20 cellular contexts compared by ENCODE assay signal in genomic region chr2:195602687-195603086, GRCh38. TPM values are rescaled to one million over a fixed set of nuclear protein-coding genes. Genes with fewer than 3 reads are reported as not detected.
DNase-seq lines count a peak whose midpoint lies in the region; ATAC-seq, FAIRE-seq and TF ChIP-seq lines count a peak whose summit lies in the region.
"Had no signal": no experiment of that assay in that cellular context is flagged by ENCODE, and none has a peak within 500 bp of the region (broad histone marks: within the 10 kb centered on the region; RNA-seq: fewer than 3 reads in every experiment).

No MANE protein-coding gene starts in this region.

- no peak for TF ChIP-seq CTCF in left ventricle myocardium inferior (IDR thresholded peaks at IDR 0.05; ENCODE audit: borderline replicate concordance)
- no peak for TF ChIP-seq CTCF in HepG2 (CRISPR knock-in tag; IDR thresholded peaks at IDR 0.05)
- TF ChIP-seq CTCF in vagina (IDR thresholded peaks at IDR 0.05) = no peak

- TF ChIP-seq EP300 in HepG2 (IDR thresholded peaks at IDR 0.05; ENCODE audit: low read depth in 2 of 2, low read length in 2 of 2) = no peak
- TF ChIP-seq EP300 in HepG2 (CRISPR knock-in tag; IDR thresholded peaks at IDR 0.05; ENCODE audit: borderline replicate concordance) = no peak

- no peak overlapping the region for H3K9ac ChIP-seq in mesendoderm (ENCODE audit: low read length)
- H3K9ac ChIP-seq in HepG2 (ENCODE audit: insufficient read depth, low read depth, low read length) = no peak overlapping the region
- H3K9ac ChIP-seq: KMS-11 had no signal

- TF ChIP-seq POLR2A in erythroblast (IDR thresholded peaks at IDR 0.05; ENCODE audit: low read length) (no peak), HepG2 (IDR thresholded peaks at IDR 0.05; ENCODE audit: insufficient read depth in 1 of 2, low read depth in 2 of 2, low read length in 2 of 2) (no peak), vagina (IDR thresholded peaks at IDR 0.05) (no peak)

- H4K8ac ChIP-seq in mesendoderm (ENCODE audit: low read depth, low read length) = no peak overlapping the region

- H3K18ac ChIP-seq in mesendoderm (ENCODE audit: low read length) = no peak overlapping the region

- no TSS peak for BruUV-seq in HepG2 (replicated peaks; lab: Mats Ljungman, UMichigan)

- no peak overlapping the region for H2BK15ac ChIP-seq in mesendoderm (replicated peaks; ENCODE audit: low read depth)

- in situ Hi-C loops in HepG2 (cut with HindIII; ENCODE audit: extremely low pct_ligation_motif_present, low pct_unique_long_range_greater_than_20kb) = no loop called here

- POLR2A ChIA-PET in HepG2 (lab: Yijun Ruan, JAX) = no interaction called here

- H3K27me3 ChIP-seq in left ventricle myocardium inferior (ENCODE audit: low read depth) = no peaks in the 10 kb centered on the region
- H3K27me3 ChIP-seq in mesendoderm (ENCODE audit: insufficient read depth, low read length, poor library complexity) = no peaks in the 10 kb centered on the region
- H3K27me3 ChIP-seq in SJCRH30 = peaks cover 15% of the 10 kb centered on the region; the same call in 1 of the 2 replicates
- H3K27me3 ChIP-seq in HepG2 (ENCODE audit: control insufficient read depth in 1 of 2, insufficient read depth in 2 of 2, low read length in 2 of 2) = no peaks in the 10 kb centered on the region
- no peaks in the 10 kb centered on the region for H3K27me3 ChIP-seq in vagina

- CTCF ChIA-PET in HepG2 (lab: Yijun Ruan, JAX; ENCODE audit: low intra/inter-chr PET ratio, low total read pairs) = no interaction called here

- TF ChIP-seq RAD21 in HepG2 (CRISPR knock-in tag; IDR thresholded peaks at IDR 0.05) = no peak

- intact Hi-C loops in Right ventricle myocardium inferior (cut with DNase I) = no loop called here
- intact Hi-C loops in left ventricle myocardium inferior (cut with micrococcal nuclease) = no loop called here
- intact Hi-C loops in HepG2 (cut with micrococcal nuclease; ENCODE audit: unreplicated experiment) = no loop called here
- intact Hi-C loops in vagina (cut with DNase I) = no loop called here

- no peaks in the 10 kb centered on the region for H3K27me3 Mint-ChIP-seq in activated T-helper 17 cell treated with anti-CD3 and anti-CD28 coated beads, Interleukin-2, amount 50 U/mL, for 72 hours
- H3K27me3 Mint-ChIP-seq: B cell; CD4-positive, alpha-beta memory T cell had no signal

- H3K27ac ChIP-seq in left ventricle myocardium inferior (replicated peaks) (no peak overlapping the region), mesendoderm (ENCODE audit: low read depth, low read length) (no peak overlapping the region), SJCRH30 (no peak overlapping the region), HepG2 (ENCODE audit: extremely low read length, insufficient read depth, low read length) (no peak overlapping the region), vagina (no peak overlapping the region)
- H3K27ac ChIP-seq: 22Rv1, KMS-11, PC-9 had no signal

- no peak overlapping the region for H2AK5ac ChIP-seq in mesendoderm (ENCODE audit: low read length)

- no CpG with 5 or more reads among the region's 7 CpGs for WGBS in mesendoderm (ENCODE audit: extremely low coverage, insufficient coverage, low lambda C conversion rate)
- 64% methylated on average over 7 of the region's 7 CpGs for WGBS in HepG2 (ENCODE audit: low lambda C conversion rate)

- H3K79me2 ChIP-seq in mesendoderm (ENCODE audit: control insufficient read depth, insufficient read depth, low read length) = no peaks in the 10 kb centered on the region
- no peaks in the 10 kb centered on the region for H3K79me2 ChIP-seq in HepG2 (ENCODE audit: insufficient read depth, low read length)

- H3K9me3 Mint-ChIP-seq in activated T-helper 17 cell treated with anti-CD3 and anti-CD28 coated beads, Interleukin-2, amount 50 U/mL, for 72 hours = no peaks in the 10 kb centered on the region
- H3K9me3 Mint-ChIP-seq: CD4-positive, alpha-beta memory T cell had no signal

- peaks cover 4% of the 10 kb centered on the region for H3K4me1 Mint-ChIP-seq in activated T-helper 17 cell treated with anti-CD3 and anti-CD28 coated beads, Interleukin-2, amount 50 U/mL, for 72 hours

- H4K5ac ChIP-seq in mesendoderm (ENCODE audit: low read length) = no peak overlapping the region

- no peak overlapping the region for H3K4ac ChIP-seq in mesendoderm (ENCODE audit: low read depth, low read length)

- H3K36me3 ChIP-seq in left ventricle myocardium inferior = no peaks in the 10 kb centered on the region
- H3K36me3 ChIP-seq in mesendoderm (ENCODE audit: control insufficient read depth, insufficient read depth, low read length) = no peaks in the 10 kb centered on the region
- H3K36me3 ChIP-seq in SJCRH30 = no peaks in the 10 kb centered on the region
- no peaks in the 10 kb centered on the region for H3K36me3 ChIP-seq in HepG2 (replicated peaks in 1 of 2; ENCODE audit: control insufficient read depth in 1 of 2, insufficient read depth in 2 of 2, low read length in 2 of 2)
- no peaks in the 10 kb centered on the region for H3K36me3 ChIP-seq in vagina
- H3K36me3 ChIP-seq: HAP-1 had no signal

- no peak overlapping the region for H3K23ac ChIP-seq in mesendoderm (ENCODE audit: low read length)

- H3K4me3 Mint-ChIP-seq in activated T-helper 17 cell treated with anti-CD3 and anti-CD28 coated beads, Interleukin-2, amount 50 U/mL, for 72 hours = no peak overlapping the region
- H3K4me3 Mint-ChIP-seq: B cell; CD4-positive, alpha-beta memory T cell had no signal

- no peak overlapping the region for H3K27ac Mint-ChIP-seq in activated T-helper 17 cell treated with anti-CD3 and anti-CD28 coated beads, Interleukin-2, amount 50 U/mL, for 72 hours
- H3K27ac Mint-ChIP-seq: B cell; CD4-positive, alpha-beta memory T cell had no signal

- H3K4me3 ChIP-seq in left ventricle myocardium inferior = no peak overlapping the region
- H3K4me3 ChIP-seq in mesendoderm (ENCODE audit: low read length) = no peak overlapping the region
- H3K4me3 ChIP-seq in SJCRH30 = no peak overlapping the region
- H3K4me3 ChIP-seq in HepG2 (replicated peaks in 1 of 3; ENCODE audit: insufficient read depth in 1 of 3, low read depth in 2 of 3, low read length in 3 of 3) = no peak overlapping the region
- H3K4me3 ChIP-seq in vagina = no peak overlapping the region
- H3K4me3 ChIP-seq: HAP-1, PC-9 had no signal

- DNase-seq in Right ventricle myocardium inferior (ENCODE audit: missing footprints) = no peak
- no peak for DNase-seq in left ventricle myocardium inferior
- DNase-seq in erythroblast (lab: John Stamatoyannopoulos, UW) = peak; percentile 41 to 81
- peak; percentile 47 for DNase-seq in mesendoderm
- no peak for DNase-seq in SJCRH30
- DNase-seq in HepG2 (ENCODE audit: low spot score) = no peak
- DNase-seq in vagina (ENCODE audit: extremely low spot score in 2 of 2) = no peak
- DNase-seq: Calu3; CD4-positive, alpha-beta memory T cell; NCI-H1436; NCI-H2029 treated with DMSO at 0.1 percent for 48 hours; NCI-H2171 treated with DMSO at 0.1 percent for 48 hours; NCI-H774; PC-9 had no signal

- H3K9me3 ChIP-seq in left ventricle myocardium inferior (replicated peaks) (no peaks in the 10 kb centered on the region), SJCRH30 (replicated peaks) (no peaks in the 10 kb centered on the region), HepG2 (ENCODE audit: low read length) (no peaks in the 10 kb centered on the region), vagina (no peaks in the 10 kb centered on the region)
- H3K9me3 ChIP-seq: HAP-1 had no signal

- H2AFZ ChIP-seq in HepG2 (ENCODE audit: low read length) = no peak overlapping the region
- H2AFZ ChIP-seq: PC-9 had no signal

- ATAC-seq in Right ventricle myocardium inferior (peak; percentile 41), HepG2 (no peak)
- no peak for ATAC-seq in activated T-helper 17 cell treated with anti-CD3 and anti-CD28 coated beads, Interleukin-2, amount 50 U/mL, for 72 hours (replicated peaks)

- no peak overlapping the region for H3K56ac ChIP-seq in mesendoderm (ENCODE audit: low read length)

- no peaks in the 10 kb centered on the region for H4K20me1 ChIP-seq in HepG2 (ENCODE audit: insufficient read depth, low read length)

- H2BK120ac ChIP-seq in mesendoderm (ENCODE audit: low read depth, low read length) = no peak overlapping the region

- H3K4me2 ChIP-seq in mesendoderm (ENCODE audit: low read length) (no peak overlapping the region), HepG2 (ENCODE audit: low read depth, low read length) (no peak overlapping the region)
- H3K4me2 ChIP-seq: KMS-11, PC-9 had no signal

- H3K4me1 ChIP-seq in left ventricle myocardium inferior = no peaks in the 10 kb centered on the region
- H3K4me1 ChIP-seq in mesendoderm (ENCODE audit: control insufficient read depth, low read depth, low read length) = no peaks in the 10 kb centered on the region
- H3K4me1 ChIP-seq in SJCRH30 = no peaks in the 10 kb centered on the region
- no peaks in the 10 kb centered on the region for H3K4me1 ChIP-seq in HepG2 (ENCODE audit: insufficient read depth, low read length)
- H3K4me1 ChIP-seq in vagina = peaks cover 8% of the 10 kb centered on the region
- H3K4me1 ChIP-seq: HAP-1 had no signal

- no peak for FAIRE-seq in HepG2 (lab: Jason Lieb, UNC)
- FAIRE-seq: GM19239 had no signal

- no peaks in the 10 kb centered on the region for H3K36me3 Mint-ChIP-seq in activated T-helper 17 cell treated with anti-CD3 and anti-CD28 coated beads, Interleukin-2, amount 50 U/mL, for 72 hours (ENCODE audit: low read depth)
- H3K36me3 Mint-ChIP-seq: CD4-positive, alpha-beta memory T cell had no signal

- H3K79me1 ChIP-seq in mesendoderm (ENCODE audit: low read length) = no peaks in the 10 kb centered on the region

- no peak overlapping the region for H2BK5ac ChIP-seq in mesendoderm (ENCODE audit: low read length)

RNA-seq across cellular contexts. Expression of gene SLC39A10, which starts 54.3 kb away (rescaled TPM):
- total RNA-seq in Right ventricle myocardium inferior (7.1 TPM), left ventricle myocardium inferior (8.6 TPM), HepG2 (2016; rRNA removed; fragmentation: Illumina TruSeq; extraction: Trizol) (7.2 and 13.2 TPM in 2 replicates), vagina (10.6 TPM)
- 39.6 TPM for polyA plus RNA-seq in mesendoderm (2013, experiment 1 of 2)
- polyA plus RNA-seq in mesendoderm (2013, experiment 2 of 2) = 38.8 TPM
- 54.1 and 57.8 TPM in 2 replicates for total RNA-seq in SJCRH30 (2014; rRNA removed; shearing (Covaris generic))
- 2.7 and 4.0 TPM in 2 replicates for total RNA-seq in HepG2 (2016; cell fraction: cytosol; rRNA removed; fragmentation: Illumina TruSeq; extraction: Trizol; ENCODE audit: low read depth)
- 7.2 and 12.7 TPM in 2 replicates for total RNA-seq in HepG2 (2016; cell fraction: insoluble cytoplasmic fraction; rRNA removed; fragmentation: Illumina TruSeq; extraction: Trizol)
- total RNA-seq in HepG2 (2016; cell fraction: membrane; rRNA removed; fragmentation: Illumina TruSeq; extraction: Trizol) = 3.5 and 4.7 TPM in 2 replicates
- total RNA-seq in HepG2 (2016; cell fraction: nucleus; rRNA removed; fragmentation: Illumina TruSeq; extraction: Trizol) = 17.2 and 19.6 TPM in 2 replicates
- polyA plus RNA-seq in HepG2 (2011; rRNA removed) = 21.0 and 21.3 TPM in 2 replicates
- 8.3 and 17.1 TPM in 2 replicates for polyA plus RNA-seq in HepG2 (2011; cell fraction: cytosol; rRNA removed)
- polyA plus RNA-seq in HepG2 (2011; cell fraction: nucleus; rRNA removed) = 9.1 and 12.0 TPM in 2 replicates
- 22.8 and 23.0 TPM in 2 replicates for polyA plus RNA-seq in HepG2 (2012)
- polyA plus RNA-seq in HepG2 (2016; cell fraction: cytosol; fragmentation: Illumina TruSeq; extraction: Trizol; ENCODE audit: low read depth) = 0.12 and 0.20 TPM in 2 replicates
- polyA plus RNA-seq in HepG2 (2016; cell fraction: insoluble cytoplasmic fraction; fragmentation: Illumina TruSeq; extraction: Trizol; ENCODE audit: low read depth) = 3.7 and 3.8 TPM in 2 replicates
- polyA plus RNA-seq in HepG2 (2016; cell fraction: membrane; fragmentation: Illumina TruSeq; extraction: Trizol; ENCODE audit: low read depth) = 1.0 and 1.3 TPM in 2 replicates
- polyA plus RNA-seq in HepG2 (2016; cell fraction: nucleus; fragmentation: Illumina TruSeq; extraction: Trizol; ENCODE audit: insufficient read depth, low read depth) = 11.1 TPM in 2 replicates
- 53.0 and 116 TPM in 2 replicates for polyA minus RNA-seq in HepG2 (2011; rRNA and poly(A)+ RNA removed; ENCODE audit: low replicate concordance)
- 43.8 and 58.0 TPM in 2 replicates for polyA minus RNA-seq in HepG2 (2011; cell fraction: cytosol; rRNA and poly(A)+ RNA removed)
- polyA minus RNA-seq in HepG2 (2011; cell fraction: nucleus; rRNA and poly(A)+ RNA removed) = 52.9 and 81.2 TPM in 2 replicates
- total RNA-seq in activated T-helper 17 cell treated with anti-CD3 and anti-CD28 coated beads, Interleukin-2, amount 50 U/mL, for 72 hours = 100 to 1,000 TPM in 1 of 2 donors, 10 to 100 TPM in 1; 62.2 to 102 TPM

Comparison
In these comparisons a context has a peak if more than half of its experiments do, and no peak if none do; other contexts are left out.
1. DNase-seq: peak in erythroblast (2 of 2) and mesendoderm (single experiment); none in Right ventricle myocardium inferior (single experiment), left ventricle myocardium inferior (single experiment), SJCRH30 (0 of 2), HepG2 (single experiment) and vagina (0 of 2).